In the genomic region with DNA sequence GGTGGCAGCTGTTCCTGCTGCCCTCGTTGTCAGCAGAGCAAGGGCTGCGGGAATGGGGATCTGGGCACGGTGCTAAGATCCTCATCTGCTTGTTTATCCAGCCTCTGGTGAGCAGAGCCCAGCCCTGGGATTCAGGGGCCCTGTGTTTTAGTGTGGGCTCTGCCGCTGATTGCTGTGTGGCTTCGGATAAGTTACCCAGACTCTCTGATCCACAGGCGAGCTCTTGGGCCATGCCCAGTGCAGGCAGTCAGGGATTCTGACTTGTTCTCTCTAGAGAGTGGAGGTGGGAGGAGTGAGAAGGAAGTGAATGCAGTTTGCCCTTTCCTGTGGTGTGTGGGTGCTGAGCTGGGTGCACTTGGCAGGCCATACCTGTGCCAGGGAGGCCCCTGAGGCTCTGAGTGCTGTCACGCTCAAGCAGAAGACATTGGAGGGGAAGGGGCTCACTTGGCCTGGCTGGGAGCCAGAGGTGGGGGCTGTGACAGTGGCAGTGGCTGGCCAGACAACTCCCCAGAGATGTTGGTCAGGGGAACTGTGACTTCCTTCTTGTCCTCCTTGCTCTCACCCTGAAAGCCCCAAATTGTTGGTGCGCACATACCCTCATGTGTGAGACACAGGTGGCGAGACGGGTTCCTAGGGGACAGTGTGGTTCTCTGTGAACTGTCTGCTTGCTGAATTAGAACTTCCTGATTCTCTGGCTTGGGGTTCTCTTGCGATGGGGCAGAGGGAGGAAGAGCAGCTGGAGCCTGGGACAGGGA, we compare ENCODE assay signal across 8 cellular contexts. TPM values are rescaled to one million over a fixed set of nuclear protein-coding genes. Genes with fewer than 3 reads are reported as not detected.
DNase-seq lines count a peak whose midpoint lies in the region; ATAC-seq, FAIRE-seq and TF ChIP-seq lines count a peak whose summit lies in the region.

No MANE protein-coding gene starts in this region.

- peaks cover 50% of the 10 kb centered on the region for H3K36me3 Mint-ChIP-seq in MCF 10A (ENCODE audit: insufficient read depth, unreplicated experiment)

- H2AFZ ChIP-seq in HepG2 (ENCODE audit: low read length): no peak overlapping the region

- intact Hi-C loops in HepG2 (cut with micrococcal nuclease; ENCODE audit: unreplicated experiment): no loop called here
- intact Hi-C loops in MCF 10A (cut with micrococcal nuclease): no loop called here

- H3K4me2 ChIP-seq in HepG2 (ENCODE audit: low read depth, low read length): no peak overlapping the region

- TF ChIP-seq CTCF in HepG2 (CRISPR knock-in tag; IDR thresholded peaks at IDR 0.05): no peak
- TF ChIP-seq CTCF in MCF 10A (IDR thresholded peaks at IDR 0.05; ENCODE audit: unreplicated experiment): no peak

- CTCF ChIA-PET in HepG2 (lab: Yijun Ruan, JAX; ENCODE audit: low intra/inter-chr PET ratio, low total read pairs): no interaction called here
- CTCF ChIA-PET in MCF 10A (lab: Yijun Ruan, JAX): no interaction called here

- H3K36me3 ChIP-seq in SJCRH30 (peaks cover 47% of the 10 kb centered on the region), HepG2 (replicated peaks in 1 of 2; ENCODE audit: control insufficient read depth in 1 of 2, insufficient read depth in 2 of 2, low read length in 2 of 2) (no peaks in the 10 kb centered on the region)

- no peak overlapping the region for H3K4me3 ChIP-seq in SJCRH30
- H3K4me3 ChIP-seq in HepG2 (replicated peaks in 1 of 3; ENCODE audit: insufficient read depth in 1 of 3, low read depth in 2 of 3, low read length in 3 of 3): no peak overlapping the region

- TF ChIP-seq POLR2A in HepG2 (IDR thresholded peaks at IDR 0.05; ENCODE audit: insufficient read depth in 1 of 2, low read depth in 2 of 2, low read length in 2 of 2): no peak

- H3K9me3 Mint-ChIP-seq in MCF 10A (ENCODE audit: unreplicated experiment): no peaks in the 10 kb centered on the region

- TF ChIP-seq RAD21 in HepG2 (CRISPR knock-in tag; IDR thresholded peaks at IDR 0.05): no peak

- no peak overlapping the region for H3K4me3 Mint-ChIP-seq in MCF 10A (ENCODE audit: unreplicated experiment)

- in situ Hi-C loops in HepG2 (cut with HindIII; ENCODE audit: extremely low pct_ligation_motif_present, low pct_unique_long_range_greater_than_20kb): no loop called here

- FAIRE-seq in HepG2 (lab: Jason Lieb, UNC): no peak

- H3K27ac Mint-ChIP-seq in MCF 10A (ENCODE audit: low read depth, unreplicated experiment): no peak overlapping the region

- H4K20me1 ChIP-seq in HepG2 (ENCODE audit: insufficient read depth, low read length): no peaks in the 10 kb centered on the region

- no peak overlapping the region for H3K9ac ChIP-seq in HepG2 (ENCODE audit: insufficient read depth, low read depth, low read length)

- H3K79me2 ChIP-seq in HepG2 (ENCODE audit: insufficient read depth, low read length): no peaks in the 10 kb centered on the region

- peak in 1 of 2 experiments; percentile 52 for DNase-seq in SJCRH30
- DNase-seq in HepG2 (ENCODE audit: low spot score): no peak
- no peak for DNase-seq in NCI-H345 treated with DMSO at 0.1 percent for 48 hours (lab: John Stamatoyannopoulos, UW; ENCODE audit: unreplicated experiment)
- no peak for DNase-seq in MCF 10A (ENCODE audit: unreplicated experiment)
- no peak for DNase-seq in NCI-H187 (lab: John Stamatoyannopoulos, UW)
- no peak for DNase-seq in activated CD4-positive, CD25-positive, alpha-beta regulatory T cell (lab: John Stamatoyannopoulos, UW)

- no peaks in the 10 kb centered on the region for H3K27me3 Mint-ChIP-seq in MCF 10A (ENCODE audit: insufficient read depth, unreplicated experiment)

- peaks cover 9% of the 10 kb centered on the region for H3K4me1 Mint-ChIP-seq in MCF 10A (ENCODE audit: insufficient read depth, unreplicated experiment)

- BruUV-seq in HepG2 (replicated peaks; lab: Mats Ljungman, UMichigan) (no TSS peak), MCF 10A (replicated peaks; lab: Mats Ljungman, UMichigan) (no TSS peak)

- TF ChIP-seq EP300 in HepG2 (IDR thresholded peaks at IDR 0.05; ENCODE audit: low read depth in 2 of 2, low read length in 2 of 2) (no peak), HepG2 (CRISPR knock-in tag; IDR thresholded peaks at IDR 0.05; ENCODE audit: borderline replicate concordance) (no peak)

- H3K27ac ChIP-seq in SJCRH30 (0 out of 2 replicates have a peak overlapping the region, but pooled peaks have one; percentile 3), HepG2 (ENCODE audit: extremely low read length, insufficient read depth, low read length) (no peak overlapping the region)

- H3K27me3 ChIP-seq in SJCRH30: no peaks in the 10 kb centered on the region
- peaks cover 0 to 4% of the 10 kb centered on the region in 2 experiments; a peak in 1 of 5 replicates for H3K27me3 ChIP-seq in HepG2 (ENCODE audit: control insufficient read depth in 1 of 2, insufficient read depth in 2 of 2, low read length in 2 of 2)

- H3K9me3 ChIP-seq in SJCRH30 (replicated peaks) (no peaks in the 10 kb centered on the region), HepG2 (ENCODE audit: low read length) (no peaks in the 10 kb centered on the region)

- WGBS in HepG2 (ENCODE audit: low lambda C conversion rate): 25% methylated on average over 7 of the region's 11 CpGs

- peak; percentile 49 for ATAC-seq in GM18873 (IDR thresholded peaks at IDR 0.05; ENCODE audit: low FRiP score, unreplicated experiment)
- ATAC-seq in HG02623 (IDR thresholded peaks at IDR 0.05; ENCODE audit: unreplicated experiment): peak; percentile 44
- no peak for ATAC-seq in HepG2

- POLR2A ChIA-PET in HepG2 (lab: Yijun Ruan, JAX) (no interaction called here), MCF 10A (lab: Yijun Ruan, JAX) (no interaction called here)

- peaks cover 11% of the 10 kb centered on the region; the same call in 1 of the 2 replicates for H3K4me1 ChIP-seq in SJCRH30
- no peaks in the 10 kb centered on the region for H3K4me1 ChIP-seq in HepG2 (ENCODE audit: insufficient read depth, low read length)

TF ChIP-seq in HepG2, 621 proteins besides CTCF, POLR2A, EP300 and RAD21:
- peak; percentile 71; the same call in 1 of the 2 replicates for TF ChIP-seq ZNF768 (CRISPR knock-in tag; IDR thresholded peaks at IDR 0.05)
- TF ChIP-seq, protein P1, sequence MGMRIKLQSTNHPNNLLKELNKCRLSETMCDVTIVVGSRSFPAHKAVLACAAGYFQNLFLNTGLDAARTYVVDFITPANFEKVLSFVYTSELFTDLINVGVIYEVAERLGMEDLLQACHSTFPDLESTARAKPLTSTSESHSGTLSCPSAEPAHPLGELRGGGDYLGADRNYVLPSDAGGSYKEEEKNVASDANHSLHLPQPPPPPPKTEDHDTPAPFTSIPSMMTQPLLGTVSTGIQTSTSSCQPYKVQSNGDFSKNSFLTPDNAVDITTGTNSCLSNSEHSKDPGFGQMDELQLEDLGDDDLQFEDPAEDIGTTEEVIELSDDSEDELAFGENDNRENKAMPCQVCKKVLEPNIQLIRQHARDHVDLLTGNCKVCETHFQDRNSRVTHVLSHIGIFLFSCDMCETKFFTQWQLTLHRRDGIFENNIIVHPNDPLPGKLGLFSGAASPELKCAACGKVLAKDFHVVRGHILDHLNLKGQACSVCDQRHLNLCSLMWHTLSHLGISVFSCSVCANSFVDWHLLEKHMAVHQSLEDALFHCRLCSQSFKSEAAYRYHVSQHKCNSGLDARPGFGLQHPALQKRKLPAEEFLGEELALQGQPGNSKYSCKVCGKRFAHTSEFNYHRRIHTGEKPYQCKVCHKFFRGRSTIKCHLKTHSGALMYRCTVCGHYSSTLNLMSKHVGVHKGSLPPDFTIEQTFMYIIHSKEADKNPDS (CRISPR knock-in tag; IDR thresholded peaks at IDR 0.05): no peak

RNA-seq across cellular contexts. Expression of gene CD82, which starts 43.7 kb away (rescaled TPM):
- total RNA-seq in SJCRH30 (2014; rRNA removed; shearing (Covaris generic)): 81.8 and 90.6 TPM in 2 replicates
- total RNA-seq in HepG2 (2016; rRNA removed; fragmentation: Illumina TruSeq; extraction: Trizol): not detected in 2 replicates
- total RNA-seq in HepG2 (2016; cell fraction: cytosol; rRNA removed; fragmentation: Illumina TruSeq; extraction: Trizol; ENCODE audit: low read depth): not detected in 2 replicates
- total RNA-seq in HepG2 (2016; cell fraction: insoluble cytoplasmic fraction; rRNA removed; fragmentation: Illumina TruSeq; extraction: Trizol): not detected in 2 replicates
- not detected in 2 replicates for total RNA-seq in HepG2 (2016; cell fraction: membrane; rRNA removed; fragmentation: Illumina TruSeq; extraction: Trizol)
- not detected in 2 replicates for total RNA-seq in HepG2 (2016; cell fraction: nucleus; rRNA removed; fragmentation: Illumina TruSeq; extraction: Trizol)
- polyA plus RNA-seq in HepG2 (2011; rRNA removed): 0.05 and 0.24 TPM in 2 replicates
- 0.13 and 0.16 TPM in 2 replicates for polyA plus RNA-seq in HepG2 (2011; cell fraction: cytosol; rRNA removed)
- polyA plus RNA-seq in HepG2 (2011; cell fraction: nucleus; rRNA removed): 0.33 TPM in 1 of 2 replicates, not detected in the other
- polyA plus RNA-seq in HepG2 (2012): 0.19 TPM in 1 of 2 replicates, not detected in the other
- polyA plus RNA-seq in HepG2 (2016; cell fraction: cytosol; fragmentation: Illumina TruSeq; extraction: Trizol; ENCODE audit: low read depth): not detected in 2 replicates
- polyA plus RNA-seq in HepG2 (2016; cell fraction: insoluble cytoplasmic fraction; fragmentation: Illumina TruSeq; extraction: Trizol; ENCODE audit: low read depth): not detected in 2 replicates
- polyA plus RNA-seq in HepG2 (2016; cell fraction: membrane; fragmentation: Illumina TruSeq; extraction: Trizol; ENCODE audit: low read depth): not detected in 2 replicates
- not detected in 2 replicates for polyA plus RNA-seq in HepG2 (2016; cell fraction: nucleus; fragmentation: Illumina TruSeq; extraction: Trizol; ENCODE audit: insufficient read depth, low read depth)
- polyA minus RNA-seq in HepG2 (2011; rRNA and poly(A)+ RNA removed; ENCODE audit: low replicate concordance): 0.52 and 13.0 TPM in 2 replicates
- not detected in 2 replicates for polyA minus RNA-seq in HepG2 (2011; cell fraction: cytosol; rRNA and poly(A)+ RNA removed)
- not detected in 2 replicates for polyA minus RNA-seq in HepG2 (2011; cell fraction: nucleus; rRNA and poly(A)+ RNA removed)
- total RNA-seq in MCF 10A (2022): 50.9 and 114 TPM in 2 replicates

Comparison
In these comparisons a context has a peak if more than half of its experiments do, and no peak if none do; other contexts are left out.
1. RNA of gene CD82, which starts 43.7 kb away (total RNA-seq): 50.9 to 114 TPM in MCF 10A and 81.8 to 90.6 TPM in SJCRH30; not detected in HepG2; every median in the first group is over 10 times any median in the second.